ENCODE assay signal across 25 cellular contexts in the genomic region with DNA sequence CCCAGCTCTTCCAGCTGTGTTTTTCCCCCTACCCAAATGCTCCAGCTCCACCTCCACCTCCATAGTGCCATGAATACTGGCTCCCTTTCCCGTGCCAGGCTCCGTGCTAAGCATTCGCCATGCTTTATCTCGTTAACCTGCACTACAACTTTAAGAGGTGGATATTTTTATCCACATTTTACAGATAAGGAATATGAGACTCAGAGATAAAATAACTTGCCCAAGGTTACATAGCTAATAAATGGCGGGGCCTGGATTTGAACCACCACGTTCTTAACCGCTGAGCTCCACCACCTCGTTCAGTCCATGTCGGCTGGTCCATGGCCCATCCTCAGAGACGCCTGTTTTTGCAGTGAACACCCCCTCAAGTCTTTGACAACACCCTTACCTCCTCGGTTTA.
A peak's percentile ranks its signal among the peaks of the same experiment; 100 is the strongest.
DNase-seq lines count a peak whose midpoint lies in the region; TF ChIP-seq lines count a peak whose summit lies in the region.
"Had no signal": no experiment of that assay in that cellular context is flagged by ENCODE, and none has a peak within 500 bp of the region (broad histone marks: within the 10 kb centered on the region; RNA-seq: fewer than 3 reads in every experiment).

No MANE protein-coding gene starts in this region.

- H2AFZ ChIP-seq in neuronal stem cell (ENCODE audit: low read length) (no peak overlapping the region), neural progenitor cell (replicated peaks) (no peak overlapping the region), Karpas-422 (ENCODE audit: low read length) (no peak overlapping the region)

- peaks cover 2% of the 10 kb centered on the region for H3K36me3 Mint-ChIP-seq in activated naive CD8-positive, alpha-beta T cell
- H3K36me3 Mint-ChIP-seq in activated naive CD8-positive, alpha-beta T cell treated with anti-CD3 and anti-CD28 coated beads for 36 hours = no peaks in the 10 kb centered on the region
- H3K36me3 Mint-ChIP-seq in type B pancreatic cell = peaks cover 14% of the 10 kb centered on the region
- peaks cover 7% of the 10 kb centered on the region for H3K36me3 Mint-ChIP-seq in neural progenitor cell
- H3K36me3 Mint-ChIP-seq: activated naive CD4-positive, alpha-beta T cell treated with anti-CD3 and anti-CD28 coated beads, Interleukin-2, amount 10 ng/mL, durations not matched to agents 7 days and 5 days; immature natural killer cell had no signal

- no peak overlapping the region for H3K14ac ChIP-seq in neuronal stem cell (ENCODE audit: low read length)

- 65 to 86% methylated on average over 11 of the region's 11 CpGs for WGBS in esophagus, 2 donors
- no CpG with 5 or more reads among the region's 11 CpGs for WGBS in neuronal stem cell (ENCODE audit: extremely low coverage in 2 of 2, insufficient read length in 2 of 2, insufficient replicate concordance in 1 of 2), 2 donors

- peaks cover 0 to 2% of the 10 kb centered on the region in 2 donors for H3K9me3 ChIP-seq in esophagus (ENCODE audit: control insufficient read depth in 2 of 2, insufficient read depth in 1 of 2, low read depth in 1 of 2, low read length in 1 of 2)
- peaks cover 0 to 5% of the 10 kb centered on the region in 2 donors for H3K9me3 ChIP-seq in neuronal stem cell (replicated peaks in 1 of 2; ENCODE audit: control insufficient read depth in 2 of 2, insufficient read depth in 1 of 2, low read depth in 1 of 2, low read length in 2 of 2)
- no peaks in the 10 kb centered on the region for H3K9me3 ChIP-seq in neural progenitor cell (ENCODE audit: low read depth)
- H3K9me3 ChIP-seq in Karpas-422 (ENCODE audit: low read length) = no peaks in the 10 kb centered on the region
- H3K9me3 ChIP-seq: neutrophil, right atrium auricular region, SK-N-SH had no signal

- no peak overlapping the region for H3K4ac ChIP-seq in neuronal stem cell (ENCODE audit: low read length)

- H3F3A ChIP-seq in neural progenitor cell (ENCODE audit: low read depth) = peaks cover 27% of the 10 kb centered on the region

- H3K4me1 Mint-ChIP-seq in activated naive CD8-positive, alpha-beta T cell (ENCODE audit: low read depth) = peaks cover 34% of the 10 kb centered on the region
- H3K4me1 Mint-ChIP-seq in activated naive CD8-positive, alpha-beta T cell treated with anti-CD3 and anti-CD28 coated beads for 36 hours = peaks cover 32% of the 10 kb centered on the region
- H3K4me1 Mint-ChIP-seq in type B pancreatic cell (ENCODE audit: unreplicated experiment) (peaks cover 48% of the 10 kb centered on the region), neural progenitor cell (peaks cover 29% of the 10 kb centered on the region)

- peak overlapping the region; percentile 1 for H2AK5ac ChIP-seq in neuronal stem cell (ENCODE audit: low read depth, low read length)

- H2BK5ac ChIP-seq in neuronal stem cell (ENCODE audit: low read length) = no peak overlapping the region

- H3K4me3 ChIP-seq in esophagus (ENCODE audit: low read depth in 1 of 2, low read length in 2 of 2) (no peak overlapping the region), neuronal stem cell (ENCODE audit: low read length in 2 of 2) (no peak overlapping the region), neural progenitor cell (no peak overlapping the region), Karpas-422 (ENCODE audit: low read length) (no peak overlapping the region)
- H3K4me3 ChIP-seq: right atrium auricular region had no signal

- no peak overlapping the region for H3K4me2 ChIP-seq in neuronal stem cell (ENCODE audit: insufficient read depth, low read length, poor library complexity, severe bottlenecking)
- no peak overlapping the region for H3K4me2 ChIP-seq in neural progenitor cell
- no peak overlapping the region for H3K4me2 ChIP-seq in Karpas-422 (ENCODE audit: low read depth, low read length, poor library complexity, severe bottlenecking)
- H3K4me2 ChIP-seq: SK-N-SH had no signal

- H3K27me3 ChIP-seq in esophagus (ENCODE audit: control insufficient read depth in 1 of 2, insufficient read depth in 2 of 2, low read length in 2 of 2) (no peaks in the 10 kb centered on the region), neuronal stem cell (ENCODE audit: control insufficient read depth in 3 of 3, insufficient read depth in 3 of 3, low read depth in 1 of 3, low read length in 3 of 3) (no peaks in the 10 kb centered on the region), neural progenitor cell (no peaks in the 10 kb centered on the region), Karpas-422 (ENCODE audit: low read length) (no peaks in the 10 kb centered on the region)
- H3K27me3 ChIP-seq: neutrophil, right atrium auricular region had no signal

- TF ChIP-seq CTCF in type B pancreatic cell (conservative IDR thresholded peaks at IDR 0.05) (no peak), neural progenitor cell (IDR thresholded peaks at IDR 0.05) (no peak)

- no peak overlapping the region for H3K23ac ChIP-seq in neuronal stem cell (ENCODE audit: low read depth, low read length, poor library complexity)

- H2BK12ac ChIP-seq in neuronal stem cell (ENCODE audit: low read length) = no peak overlapping the region

- H3K79me1 ChIP-seq in neuronal stem cell (ENCODE audit: low read depth, low read length) = no peaks in the 10 kb centered on the region

- H3K79me2 ChIP-seq in neural progenitor cell (ENCODE audit: low read depth) = no peaks in the 10 kb centered on the region
- no peaks in the 10 kb centered on the region for H3K79me2 ChIP-seq in Karpas-422 (ENCODE audit: low read length)

- no peak overlapping the region for H2BK120ac ChIP-seq in neuronal stem cell (ENCODE audit: low read depth, low read length)

- H3K4me1 ChIP-seq in esophagus (ENCODE audit: control insufficient read depth in 2 of 2, insufficient read depth in 2 of 2, low read length in 1 of 2) (peaks cover 5 to 19% of the 10 kb centered on the region in 2 donors), neuronal stem cell (ENCODE audit: control insufficient read depth in 2 of 2, insufficient read depth in 1 of 2, low read depth in 1 of 2, low read length in 2 of 2) (peaks cover 4 to 12% of the 10 kb centered on the region in 2 donors), neural progenitor cell (peaks cover 18% of the 10 kb centered on the region), Karpas-422 (ENCODE audit: low read length) (peaks cover 48% of the 10 kb centered on the region)

- no peak for DNase-seq in activated naive CD8-positive, alpha-beta T cell treated with anti-CD3 and anti-CD28 coated beads for 36 hours
- DNase-seq in neuronal stem cell (ENCODE audit: low spot score) (no peak), type B pancreatic cell (ENCODE audit: extremely low spot score, unreplicated experiment) (no peak), neural progenitor cell (ENCODE audit: low spot score) (no peak), Karpas-422 (no peak), NCI-H524 (lab: John Stamatoyannopoulos, UW) (no peak)
- DNase-seq: activated CD4-positive, CD25-positive, alpha-beta regulatory T cell; amniotic stem cell; CD4-positive, alpha-beta T cell; EL; immature natural killer cell; KBM-7; left colon; NCI-H1417; NCI-H2081; NCI-H526; PC-3; posterior cingulate gyrus; SK-N-SH; stimulated activated CD4-positive, alpha-beta T cell treated with anti-CD3 and anti-CD28 coated beads, Interleukin-4, amount 100 ng/mL, for 24 hours had no signal

- H3K27ac Mint-ChIP-seq in activated naive CD8-positive, alpha-beta T cell = peak overlapping the region; percentile 41
- no peak overlapping the region for H3K27ac Mint-ChIP-seq in activated naive CD8-positive, alpha-beta T cell treated with anti-CD3 and anti-CD28 coated beads for 36 hours
- H3K27ac Mint-ChIP-seq in type B pancreatic cell (peak overlapping the region; percentile 87), neural progenitor cell (no peak overlapping the region)
- H3K27ac Mint-ChIP-seq: activated naive CD4-positive, alpha-beta T cell treated with anti-CD3 and anti-CD28 coated beads, Interleukin-2, amount 10 ng/mL, durations not matched to agents 7 days and 5 days; CD4-positive, alpha-beta T cell; immature natural killer cell had no signal

- H3K9me3 Mint-ChIP-seq in activated naive CD8-positive, alpha-beta T cell (ENCODE audit: low read depth) = no peaks in the 10 kb centered on the region
- no peaks in the 10 kb centered on the region for H3K9me3 Mint-ChIP-seq in activated naive CD8-positive, alpha-beta T cell treated with anti-CD3 and anti-CD28 coated beads for 36 hours
- peaks cover 13% of the 10 kb centered on the region for H3K9me3 Mint-ChIP-seq in type B pancreatic cell
- peaks cover 15% of the 10 kb centered on the region for H3K9me3 Mint-ChIP-seq in neural progenitor cell
- H3K9me3 Mint-ChIP-seq: activated naive CD4-positive, alpha-beta T cell treated with anti-CD3 and anti-CD28 coated beads, Interleukin-2, amount 10 ng/mL, durations not matched to agents 7 days and 5 days; CD4-positive, alpha-beta T cell; immature natural killer cell had no signal

- H4K8ac ChIP-seq in neuronal stem cell (ENCODE audit: low read depth, low read length) = no peak overlapping the region

- H3K9ac ChIP-seq in neuronal stem cell (ENCODE audit: low read depth, low read length, poor library complexity) (no peak overlapping the region), neural progenitor cell (no peak overlapping the region), Karpas-422 (ENCODE audit: low read length) (no peak overlapping the region)
- H3K9ac ChIP-seq: SK-N-SH had no signal

- peak overlapping the region; percentile 20 for H3K18ac ChIP-seq in neuronal stem cell (ENCODE audit: low read length)

- no peaks in the 10 kb centered on the region for H3K36me3 ChIP-seq in esophagus (ENCODE audit: control insufficient read depth in 2 of 2, insufficient read depth in 2 of 2, low read length in 1 of 2)
- no peaks in the 10 kb centered on the region for H3K36me3 ChIP-seq in neuronal stem cell (replicated peaks in 1 of 2; ENCODE audit: control insufficient read depth in 2 of 2, insufficient read depth in 2 of 2, low read length in 2 of 2)
- no peaks in the 10 kb centered on the region for H3K36me3 ChIP-seq in neural progenitor cell
- no peaks in the 10 kb centered on the region for H3K36me3 ChIP-seq in Karpas-422 (ENCODE audit: insufficient read depth, low read length)
- H3K36me3 ChIP-seq: neutrophil, right atrium auricular region had no signal

- H3K4me3 Mint-ChIP-seq in activated naive CD8-positive, alpha-beta T cell = no peak overlapping the region
- H3K4me3 Mint-ChIP-seq in activated naive CD8-positive, alpha-beta T cell treated with anti-CD3 and anti-CD28 coated beads for 36 hours = no peak overlapping the region
- H3K4me3 Mint-ChIP-seq in type B pancreatic cell (no peak overlapping the region), neural progenitor cell (no peak overlapping the region)
- H3K4me3 Mint-ChIP-seq: activated naive CD4-positive, alpha-beta T cell treated with anti-CD3 and anti-CD28 coated beads, Interleukin-2, amount 10 ng/mL, durations not matched to agents 7 days and 5 days; CD4-positive, alpha-beta T cell; immature natural killer cell had no signal

- H4K91ac ChIP-seq in neuronal stem cell (ENCODE audit: low read depth, low read length, poor library complexity) = no peak overlapping the region

- H2BK15ac ChIP-seq in neuronal stem cell (ENCODE audit: low read length) = no peak overlapping the region

- H3K9me2 ChIP-seq in Karpas-422 (replicated peaks; ENCODE audit: insufficient read depth, low read length) = no peaks in the 10 kb centered on the region
- H3K9me2 ChIP-seq: SK-N-SH had no signal

- peak overlapping the region; percentile 93 to 98 for H3K27ac ChIP-seq in esophagus (ENCODE audit: low read depth in 2 of 2, low read length in 1 of 2)
- H3K27ac ChIP-seq in neuronal stem cell (replicated peaks; ENCODE audit: low read length) = no peak overlapping the region
- no peak overlapping the region for H3K27ac ChIP-seq in neural progenitor cell
- no peak overlapping the region for H3K27ac ChIP-seq in Karpas-422 (ENCODE audit: low read length)
- H3K27ac ChIP-seq: right atrium auricular region had no signal

- no peaks in the 10 kb centered on the region for H3K27me3 Mint-ChIP-seq in activated naive CD8-positive, alpha-beta T cell
- H3K27me3 Mint-ChIP-seq in activated naive CD8-positive, alpha-beta T cell treated with anti-CD3 and anti-CD28 coated beads for 36 hours = no peaks in the 10 kb centered on the region
- H3K27me3 Mint-ChIP-seq in type B pancreatic cell = no peaks in the 10 kb centered on the region
- H3K27me3 Mint-ChIP-seq in neural progenitor cell (ENCODE audit: insufficient read depth, low read depth) = peaks cover 13% of the 10 kb centered on the region
- H3K27me3 Mint-ChIP-seq: activated naive CD4-positive, alpha-beta T cell treated with anti-CD3 and anti-CD28 coated beads, Interleukin-2, amount 10 ng/mL, durations not matched to agents 7 days and 5 days; CD4-positive, alpha-beta T cell had no signal

- H4K20me1 ChIP-seq in neural progenitor cell (ENCODE audit: low read depth) (no peaks in the 10 kb centered on the region), Karpas-422 (ENCODE audit: insufficient read depth, low read depth, low read length) (no peaks in the 10 kb centered on the region)

Comparison
In these comparisons a context has a peak if more than half of its experiments do, and no peak if none do; other contexts are left out.
1. H3K27ac Mint-ChIP-seq: peak in activated naive CD8-positive, alpha-beta T cell (single experiment) and type B pancreatic cell (single experiment); none in activated naive CD8-positive, alpha-beta T cell treated with anti-CD3 and anti-CD28 coated beads for 36 hours (single experiment) and neural progenitor cell (single experiment).
2. H3K27ac ChIP-seq: peak in esophagus (2 of 2); none in neuronal stem cell (single experiment), neural progenitor cell (single experiment) and Karpas-422 (single experiment).